9 cellular contexts compared by ENCODE assay signal in the genomic region with DNA sequence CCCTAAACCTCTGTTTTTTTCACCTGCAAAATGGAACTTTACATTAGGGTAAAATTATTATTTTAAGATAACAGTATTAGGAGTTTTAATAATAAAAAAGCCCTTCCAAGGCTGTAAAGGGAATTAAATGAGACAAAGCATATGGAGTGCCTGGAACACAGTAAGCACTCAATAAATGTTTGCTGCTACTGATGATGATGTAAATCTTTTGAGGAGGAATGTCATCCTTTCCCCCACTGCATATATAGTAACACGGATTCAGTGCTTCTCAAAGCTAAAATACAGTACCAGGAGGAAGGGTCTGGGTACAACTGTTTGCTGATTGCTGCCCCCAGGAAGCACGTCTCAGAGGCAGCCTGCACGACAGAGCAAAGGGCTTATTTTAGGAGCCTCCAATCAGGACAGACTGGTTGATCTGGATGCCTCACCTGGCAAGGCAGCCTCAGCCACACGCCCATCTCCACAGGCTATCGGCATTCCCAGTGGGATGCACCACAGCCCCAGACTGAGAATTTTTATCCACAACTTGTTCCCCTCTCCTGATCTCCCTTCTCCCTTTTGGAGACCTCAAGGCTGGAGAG.
A peak's percentile ranks its signal among the peaks of the same experiment; 100 is the strongest.
DNase-seq lines count a peak whose midpoint lies in the region; ATAC-seq, FAIRE-seq and TF ChIP-seq lines count a peak whose summit lies in the region.
"Had no signal": no experiment of that assay in that cellular context is flagged by ENCODE, and none has a peak within 500 bp of the region (broad histone marks: within the 10 kb centered on the region; RNA-seq: fewer than 3 reads in every experiment).

No MANE protein-coding gene starts in this region.

- no peaks in the 10 kb centered on the region for H3K27me3 Mint-ChIP-seq in astrocyte (ENCODE audit: low read depth, unreplicated experiment)
- H3K27me3 Mint-ChIP-seq in CD4-positive, alpha-beta T cell: peaks cover 23% of the 10 kb centered on the region
- peaks cover 9 to 22% of the 10 kb centered on the region in 2 donors for H3K27me3 Mint-ChIP-seq in natural killer cell treated with Interleukin-12 subunit alpha and Interleukin-12 subunit beta and Interleukin-15 and Interleukin-18, amount 100 ng/mL, for 72 hours

- H3K9ac ChIP-seq in astrocyte (ENCODE audit: low read length) (peak overlapping the region; percentile 70), subcutaneous abdominal adipose tissue (ENCODE audit: low read length in 5 of 5) (no peak overlapping the region)

- peaks cover 5% of the 10 kb centered on the region for H3K36me3 Mint-ChIP-seq in astrocyte (ENCODE audit: low read depth, unreplicated experiment)
- no peaks in the 10 kb centered on the region for H3K36me3 Mint-ChIP-seq in CD4-positive, alpha-beta T cell (ENCODE audit: low read depth)
- H3K36me3 Mint-ChIP-seq in natural killer cell treated with Interleukin-12 subunit alpha and Interleukin-12 subunit beta and Interleukin-15 and Interleukin-18, amount 100 ng/mL, for 72 hours: no peaks in the 10 kb centered on the region

- ATAC-seq in HG02642 (IDR thresholded peaks at IDR 0.05; ENCODE audit: poor library complexity, unreplicated experiment) (peak; percentile 3), left lung (peak; percentile 53)
- ATAC-seq in CD4-positive, alpha-beta T cell (ENCODE audit: poor library complexity): no peak
- ATAC-seq in natural killer cell treated with Interleukin-12 subunit alpha and Interleukin-12 subunit beta and Interleukin-15 and Interleukin-18, amount 100 ng/mL, for 72 hours: no peak

- peaks cover 76% of the 10 kb centered on the region for H3K79me2 ChIP-seq in astrocyte (ENCODE audit: insufficient read depth, low read length)

- POLR2A ChIA-PET in CD4-positive, alpha-beta T cell (lab: Charles Lee): no interaction called here

- DNase-seq in astrocyte (ENCODE audit: low read depth) (no peak), left lung (no peak), WERI-Rb-1 (no peak), GM19238 (ENCODE audit: insufficient read length, low spot score) (no peak)
- DNase-seq in CD4-positive, alpha-beta T cell: no peak
- DNase-seq in natural killer cell treated with Interleukin-12 subunit alpha and Interleukin-12 subunit beta and Interleukin-15 and Interleukin-18, amount 100 ng/mL, for 72 hours (ENCODE audit: low spot score): no peak
- DNase-seq: retina had no signal

- H3K4me3 ChIP-seq in astrocyte (ENCODE audit: insufficient read depth, low read depth, low read length) (peak overlapping the region; percentile 34), left lung (no peak overlapping the region), subcutaneous abdominal adipose tissue (ENCODE audit: low read depth in 1 of 5, low read length in 5 of 5) (peak overlapping the region in 1 of 5 donors; percentile 51), WERI-Rb-1 (ENCODE audit: low read depth, low read length) (no peak overlapping the region)

- no peaks in the 10 kb centered on the region for H3K9me3 Mint-ChIP-seq in astrocyte (ENCODE audit: unreplicated experiment)
- no peaks in the 10 kb centered on the region for H3K9me3 Mint-ChIP-seq in CD4-positive, alpha-beta T cell
- no peaks in the 10 kb centered on the region for H3K9me3 Mint-ChIP-seq in natural killer cell treated with Interleukin-12 subunit alpha and Interleukin-12 subunit beta and Interleukin-15 and Interleukin-18, amount 100 ng/mL, for 72 hours

- peak overlapping the region; percentile 61 for H3K4me3 Mint-ChIP-seq in astrocyte (ENCODE audit: unreplicated experiment)
- H3K4me3 Mint-ChIP-seq in CD4-positive, alpha-beta T cell: no peak overlapping the region
- no peak overlapping the region for H3K4me3 Mint-ChIP-seq in natural killer cell treated with Interleukin-12 subunit alpha and Interleukin-12 subunit beta and Interleukin-15 and Interleukin-18, amount 100 ng/mL, for 72 hours

- H3K4me2 ChIP-seq in astrocyte (ENCODE audit: low read length): peak overlapping the region; percentile 78

- no peak overlapping the region for H2AFZ ChIP-seq in astrocyte (ENCODE audit: low read depth, low read length)

- H3K27ac ChIP-seq in astrocyte (ENCODE audit: low read depth, low read length) (peak overlapping the region; percentile 90), left lung (peak overlapping the region; percentile 70 to 72), subcutaneous abdominal adipose tissue (ENCODE audit: low read depth, low read length) (peak overlapping the region; percentile 63), WERI-Rb-1 (no peak overlapping the region)
- no peak overlapping the region for H3K27ac ChIP-seq in CD4-positive, alpha-beta T cell (ENCODE audit: low read depth, low read length)

- H3K4me1 Mint-ChIP-seq in astrocyte (ENCODE audit: low read depth, unreplicated experiment): peaks cover 75% of the 10 kb centered on the region
- H3K4me1 Mint-ChIP-seq in CD4-positive, alpha-beta T cell (ENCODE audit: low read depth): no peaks in the 10 kb centered on the region
- no peaks in the 10 kb centered on the region for H3K4me1 Mint-ChIP-seq in natural killer cell treated with Interleukin-12 subunit alpha and Interleukin-12 subunit beta and Interleukin-15 and Interleukin-18, amount 100 ng/mL, for 72 hours (ENCODE audit: low read depth in 2 of 2)

- TF ChIP-seq CTCF in astrocyte (IDR thresholded peaks at IDR 0.05; ENCODE audit: insufficient read depth, low read depth, low read length) (no peak), left lung (IDR thresholded peaks at IDR 0.05) (no peak), WERI-Rb-1 (IDR thresholded peaks at IDR 0.05; ENCODE audit: low read depth, low read length) (no peak)
- TF ChIP-seq CTCF in CD4-positive, alpha-beta T cell (IDR thresholded peaks at IDR 0.05): no peak

- CTCF ChIA-PET in CD4-positive, alpha-beta T cell (lab: Charles Lee): no interaction called here

- intact Hi-C loops in left lung (cut with DNase I): no loop called here
- intact Hi-C loops in CD4-positive, alpha-beta T cell (cut with DNase I, micrococcal nuclease): no loop called here

- peaks cover 61% of the 10 kb centered on the region for H3K4me1 ChIP-seq in astrocyte (ENCODE audit: insufficient read depth, low read length)
- H3K4me1 ChIP-seq in left lung: peaks cover 23 to 35% of the 10 kb centered on the region in 2 donors
- peaks cover 0 to 37% (median 30%) of the 10 kb centered on the region in 5 donors for H3K4me1 ChIP-seq in subcutaneous abdominal adipose tissue (ENCODE audit: control insufficient read depth in 5 of 5, insufficient read depth in 5 of 5, low read length in 5 of 5)

- peak overlapping the region; percentile 98 for H3K27ac Mint-ChIP-seq in astrocyte (ENCODE audit: unreplicated experiment)
- H3K27ac Mint-ChIP-seq in CD4-positive, alpha-beta T cell: no peak overlapping the region
- no peak overlapping the region for H3K27ac Mint-ChIP-seq in natural killer cell treated with Interleukin-12 subunit alpha and Interleukin-12 subunit beta and Interleukin-15 and Interleukin-18, amount 100 ng/mL, for 72 hours

- no peak for FAIRE-seq in astrocyte (lab: Jason Lieb, UNC)

- H3K9me3 ChIP-seq in astrocyte (ENCODE audit: insufficient read depth, low read depth, low read length): no peaks in the 10 kb centered on the region
- H3K9me3 ChIP-seq in left lung: no peaks in the 10 kb centered on the region
- H3K9me3 ChIP-seq in subcutaneous abdominal adipose tissue (ENCODE audit: control insufficient read depth in 5 of 5, low read length in 5 of 5): no peaks in the 10 kb centered on the region
- no peaks in the 10 kb centered on the region for H3K9me3 ChIP-seq in WERI-Rb-1 (ENCODE audit: severe bottlenecking)
- no peaks in the 10 kb centered on the region for H3K9me3 ChIP-seq in CD4-positive, alpha-beta T cell (ENCODE audit: control insufficient read depth, low read length)

- H3K36me3 ChIP-seq in astrocyte (ENCODE audit: insufficient read depth, low read length) (no peaks in the 10 kb centered on the region), left lung (no peaks in the 10 kb centered on the region), subcutaneous abdominal adipose tissue (ENCODE audit: control insufficient read depth in 5 of 5, insufficient read depth in 5 of 5, low read length in 5 of 5) (no peaks in the 10 kb centered on the region), WERI-Rb-1 (no peaks in the 10 kb centered on the region)

- H3K27me3 ChIP-seq in astrocyte (ENCODE audit: insufficient read depth, low read length): no peaks in the 10 kb centered on the region
- no peaks in the 10 kb centered on the region for H3K27me3 ChIP-seq in left lung
- H3K27me3 ChIP-seq in subcutaneous abdominal adipose tissue (ENCODE audit: control insufficient read depth in 5 of 5, insufficient read depth in 4 of 5, low read length in 5 of 5): no peaks in the 10 kb centered on the region
- H3K27me3 ChIP-seq in WERI-Rb-1 (ENCODE audit: insufficient read depth, low read depth, severe bottlenecking): no peaks in the 10 kb centered on the region
- H3K27me3 ChIP-seq in CD4-positive, alpha-beta T cell (ENCODE audit: control insufficient read depth, insufficient read depth, low read length): no peaks in the 10 kb centered on the region

- H4K20me1 ChIP-seq in astrocyte (ENCODE audit: insufficient read depth, low read length): peaks cover 8% of the 10 kb centered on the region

Comparison
In these comparisons a context has a peak if more than half of its experiments do, and no peak if none do; other contexts are left out.
1. ATAC-seq: peak in HG02642 (single experiment) and left lung (single experiment); none in CD4-positive, alpha-beta T cell (single experiment) and natural killer cell treated with Interleukin-12 subunit alpha and Interleukin-12 subunit beta and Interleukin-15 and Interleukin-18, amount 100 ng/mL, for 72 hours (0 of 2).
2. H3K27ac ChIP-seq: peak in astrocyte (single experiment), left lung (2 of 2) and subcutaneous abdominal adipose tissue (single experiment); none in WERI-Rb-1 (single experiment) and CD4-positive, alpha-beta T cell (single experiment).